Comparison of ENCODE assay signal across 9 cellular contexts in the genomic region with DNA sequence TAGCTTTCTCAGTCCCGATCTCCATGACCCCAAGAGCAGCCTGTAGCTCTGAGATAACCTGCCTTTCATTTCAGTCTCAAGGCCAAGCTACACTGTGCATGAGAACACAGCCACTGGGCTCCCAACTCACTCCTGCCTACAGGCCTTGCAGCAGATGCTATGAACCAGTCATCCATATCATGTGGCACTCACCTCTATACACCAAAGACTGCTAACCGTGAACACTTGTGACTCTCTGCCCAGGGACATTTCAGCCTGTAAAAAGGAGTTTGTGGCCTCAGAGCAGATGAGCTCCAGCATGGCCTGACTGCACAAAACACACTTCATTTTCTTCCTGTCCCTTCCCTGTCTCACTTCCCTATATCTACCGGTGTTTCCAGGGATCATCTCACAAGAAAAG.
A peak's percentile ranks its signal among the peaks of the same experiment; 100 is the strongest.
DNase-seq lines count a peak whose midpoint lies in the region; ATAC-seq lines count a peak whose summit lies in the region.
"Had no signal": no experiment of that assay in that cellular context is flagged by ENCODE, and none has a peak within 500 bp of the region (broad histone marks: within the 10 kb centered on the region; RNA-seq: fewer than 3 reads in every experiment).

No MANE protein-coding gene starts in this region.

- peak; percentile 0 for DNase-seq in central memory CD4-positive, alpha-beta T cell
- no peak for DNase-seq in caudate nucleus (lab: John Stamatoyannopoulos, UW)
- DNase-seq in NCI-H748 (lab: John Stamatoyannopoulos, UW; ENCODE audit: unreplicated experiment), result no peak
- no peak for DNase-seq in DMS114 treated with DMSO at 0.1 percent for 48 hours (lab: John Stamatoyannopoulos, UW; ENCODE audit: unreplicated experiment)
- DNase-seq: mesenchymal stem cell, NCI-H510A treated with DMSO at 0.1 percent for 48 hours had no signal

- peak; percentile 59 for ATAC-seq in GM18511 (IDR thresholded peaks at IDR 0.05; ENCODE audit: unreplicated experiment)
- ATAC-seq in GM21381 (IDR thresholded peaks at IDR 0.05; ENCODE audit: unreplicated experiment), result peak; percentile 50
- peak; percentile 55 for ATAC-seq in HG03139 (IDR thresholded peaks at IDR 0.05; ENCODE audit: unreplicated experiment)

- H3K27ac ChIP-seq in caudate nucleus (ENCODE audit: low read depth, low read length), result no peak overlapping the region
